ENCODE assay signal across 20 cellular contexts in genomic region chr6:147060636-147061035, GRCh38.
"Had no signal": no experiment of that assay in that cellular context is flagged by ENCODE, and none has a peak within 500 bp of the region (broad histone marks: within the 10 kb centered on the region; RNA-seq: fewer than 3 reads in every experiment).

No MANE protein-coding gene starts in this region.

- H3K4me1 Mint-ChIP-seq: endodermal cell; nephron; stimulated activated naive B cell treated with anti-CD40 and anti-IgM and Interleukin-4, amounts not matched to agents 10 μg/mL and 1 μg/mL and 100 μg/mL, for 72 hours had no signal

- H3K36me3 Mint-ChIP-seq: activated CD4-positive, alpha-beta memory T cell treated with anti-CD3 and anti-CD28 coated beads for 36 hours; stimulated activated naive B cell treated with anti-CD40 and anti-IgM and Interleukin-4, amounts not matched to agents 10 μg/mL and 1 μg/mL and 100 μg/mL, for 72 hours had no signal

- DNase-seq: activated B cell treated with CpG ODN at 0.5 μM for 24 hours; activated CD4-positive, alpha-beta memory T cell treated with anti-CD3 and anti-CD28 coated beads for 36 hours; activated CD4-positive, alpha-beta T cell treated with anti-CD3 and anti-CD28 coated beads for 4 hours; activated naive CD8-positive, alpha-beta T cell treated with anti-CD3 and anti-CD28 coated beads for 36 hours; activated T-cell treated with anti-CD3 and anti-CD28 coated beads for 4 hours; amygdala; dorsolateral prefrontal cortex; endodermal cell; foreskin keratinocyte; glutamatergic neuron; hippocampal formation; nucleus accumbens; posterior cingulate gyrus; spleen; stimulated activated CD4-positive, alpha-beta T cell treated with anti-CD3 and anti-CD28 coated beads, Interleukin-4, amount 100 ng/mL, for 4 hours; stimulated activated naive B cell treated with anti-CD40 and anti-IgM and Interleukin-4, amounts not matched to agents 10 μg/mL and 1 μg/mL and 100 μg/mL, for 72 hours; upper lobe of left lung had no signal

- H3K27ac Mint-ChIP-seq: activated B cell treated with CpG ODN at 0.5 μM for 24 hours; activated CD4-positive, alpha-beta memory T cell treated with anti-CD3 and anti-CD28 coated beads for 36 hours; activated naive CD8-positive, alpha-beta T cell treated with anti-CD3 and anti-CD28 coated beads for 36 hours; activated T-helper 1 cell treated with anti-CD3 and anti-CD28 coated beads, Interleukin-12 subunit alpha, Interleukin-12 subunit beta, Interleukin-2, Interleukin-4 antibody, amounts not matched to agents 30 ng/mL and 10 ng/mL and 1 ng/mL, durations not matched to agents 14 hours and 24 hours and 36 hours; endodermal cell; nephron; stimulated activated naive B cell treated with anti-CD40 and anti-IgM and Interleukin-4, amounts not matched to agents 10 μg/mL and 1 μg/mL and 100 μg/mL, for 72 hours had no signal

- H3K27me3 Mint-ChIP-seq: activated B cell treated with CpG ODN at 0.5 μM for 24 hours; activated CD4-positive, alpha-beta memory T cell treated with anti-CD3 and anti-CD28 coated beads for 36 hours; activated naive CD8-positive, alpha-beta T cell treated with anti-CD3 and anti-CD28 coated beads for 36 hours had no signal

- H3K4me3 Mint-ChIP-seq: activated B cell treated with CpG ODN at 0.5 μM for 24 hours; activated CD4-positive, alpha-beta memory T cell treated with anti-CD3 and anti-CD28 coated beads for 36 hours; activated naive CD8-positive, alpha-beta T cell treated with anti-CD3 and anti-CD28 coated beads for 36 hours; activated T-helper 1 cell treated with anti-CD3 and anti-CD28 coated beads, Interleukin-12 subunit alpha, Interleukin-12 subunit beta, Interleukin-2, Interleukin-4 antibody, amounts not matched to agents 30 ng/mL and 10 ng/mL and 1 ng/mL, durations not matched to agents 14 hours and 24 hours and 36 hours; endodermal cell; nephron; stimulated activated naive B cell treated with anti-CD40 and anti-IgM and Interleukin-4, amounts not matched to agents 10 μg/mL and 1 μg/mL and 100 μg/mL, for 72 hours had no signal

- ATAC-seq: foreskin keratinocyte; left lobe of liver; stimulated activated naive B cell treated with anti-CD40 and anti-IgM and Interleukin-4, amounts not matched to agents 10 μg/mL and 1 μg/mL and 100 μg/mL, for 72 hours had no signal

- H3K9me3 Mint-ChIP-seq: activated B cell treated with CpG ODN at 0.5 μM for 24 hours; activated CD4-positive, alpha-beta memory T cell treated with anti-CD3 and anti-CD28 coated beads for 36 hours; endodermal cell; stimulated activated naive B cell treated with anti-CD40 and anti-IgM and Interleukin-4, amounts not matched to agents 10 μg/mL and 1 μg/mL and 100 μg/mL, for 72 hours had no signal
